In genomic region chr10:31956200-31956946, GRCh38 we compare ENCODE assay signal across 2 cellular contexts.
A peak's percentile ranks its signal among the peaks of the same experiment; 100 is the strongest.
TF ChIP-seq lines count a peak whose summit lies in the region.

No MANE protein-coding gene starts in this region.

TF ChIP-seq in HepG2, 621 proteins besides CTCF, POLR2A, EP300 and RAD21:
- peak; percentile 43; the same call in 1 of the 2 replicates for TF ChIP-seq CEBPB (IDR thresholded peaks at IDR 0.05; ENCODE audit: borderline replicate concordance, low read depth, low read length)
- TF ChIP-seq AHR (CRISPR knock-in tag; IDR thresholded peaks at IDR 0.05), result no peak

TF ChIP-seq in endothelial cell of umbilical vein, 7 proteins besides CTCF, POLR2A, EP300 and RAD21:
- no peak for TF ChIP-seq GATA2 (IDR thresholded peaks at IDR 0.05; ENCODE audit: insufficient read depth, insufficient read length, low read depth, low read length)
- TF ChIP-seq FOS (IDR thresholded peaks at IDR 0.05; ENCODE audit: borderline replicate concordance, insufficient read depth, low read length), result peak; percentile 61
